Comparison of ENCODE assay signal across 8 cellular contexts in genomic region chr12:90978117-90978770, GRCh38.
DNase-seq lines count a peak whose midpoint lies in the region; ATAC-seq and TF ChIP-seq lines count a peak whose summit lies in the region.

No MANE protein-coding gene starts in this region.

- TF ChIP-seq CTCF in DND-41 (IDR thresholded peaks at IDR 0.05; ENCODE audit: borderline replicate concordance, extremely low read depth, low read length, poor library complexity, severe bottlenecking) (peak; percentile 51), nephron progenitor cell (IDR thresholded peaks at IDR 0.05) (peak; percentile 64)

- H3K9me3 Mint-ChIP-seq in nephron progenitor cell, result no peaks in the 10 kb centered on the region

- no peak for DNase-seq in DND-41
- DNase-seq in OCI-M2 (lab: John Stamatoyannopoulos, UW; ENCODE audit: unreplicated experiment), result peak; percentile 9
- peak; percentile 61 for DNase-seq in epidermal melanocyte (ENCODE audit: insufficient read length, low spot score)
- DNase-seq in nephron progenitor cell, result no peak
- no peak for DNase-seq in NK-92 (lab: John Stamatoyannopoulos, UW; ENCODE audit: unreplicated experiment)
- no peak for DNase-seq in germinal center (ENCODE audit: low spot score)

- H3K9me3 ChIP-seq in DND-41 (ENCODE audit: insufficient read depth, low read length, severe bottlenecking), result no peaks in the 10 kb centered on the region

- H3K36me3 ChIP-seq in DND-41 (ENCODE audit: insufficient read depth, low read length), result no peaks in the 10 kb centered on the region

- ATAC-seq in DND-41 (ENCODE audit: insufficient read depth, low read depth) (peak; percentile 58; the same call in 1 of the 3 replicates), GM19397 (IDR thresholded peaks at IDR 0.05; ENCODE audit: unreplicated experiment) (peak; percentile 82), HG03469 (IDR thresholded peaks at IDR 0.05; ENCODE audit: unreplicated experiment) (peak; percentile 93)

- no peaks in the 10 kb centered on the region for H4K20me1 ChIP-seq in DND-41 (ENCODE audit: insufficient read depth, low read length)

- H3K27me3 Mint-ChIP-seq in nephron progenitor cell (ENCODE audit: low read depth, poor library complexity), result no peaks in the 10 kb centered on the region

- no peak overlapping the region for H3K9ac ChIP-seq in DND-41 (ENCODE audit: low read depth, low read length)

- no peaks in the 10 kb centered on the region for H3K79me2 ChIP-seq in DND-41 (ENCODE audit: insufficient read depth, low read length)

- H3K4me1 ChIP-seq in DND-41 (ENCODE audit: insufficient read depth, low read length), result no peaks in the 10 kb centered on the region

- H3K4me3 Mint-ChIP-seq in nephron progenitor cell, result no peak overlapping the region

- no peak overlapping the region for H3K27ac Mint-ChIP-seq in nephron progenitor cell

- no peak overlapping the region for H3K27ac ChIP-seq in DND-41 (ENCODE audit: low read length)

- no peak overlapping the region for H3K4me2 ChIP-seq in DND-41 (ENCODE audit: insufficient read depth, low read length)

- no peaks in the 10 kb centered on the region for H3K27me3 ChIP-seq in DND-41 (ENCODE audit: insufficient read depth, low read length, poor library complexity)

- H3K4me1 Mint-ChIP-seq in nephron progenitor cell, result peaks cover 4% of the 10 kb centered on the region

- H2AFZ ChIP-seq in DND-41 (ENCODE audit: low read depth, low read length), result no peak overlapping the region

- no peaks in the 10 kb centered on the region for H3K36me3 Mint-ChIP-seq in nephron progenitor cell (ENCODE audit: low read depth)

- no peak overlapping the region for H3K4me3 ChIP-seq in DND-41 (ENCODE audit: low read depth in 1 of 2, low read length in 2 of 2)

Comparison
In these comparisons a context has a peak if more than half of its experiments do, and no peak if none do; other contexts are left out.
1. DNase-seq: peak in OCI-M2 (single experiment) and epidermal melanocyte (single experiment); none in DND-41 (single experiment), nephron progenitor cell (single experiment), NK-92 (single experiment) and germinal center (single experiment).
2. Peak in every context shown above with its lines, with median percentiles within 50 percentile points of each other: ATAC-seq.